ENCODE assay signal across 8 cellular contexts in genomic region chr9:130936285-130937117, GRCh38. TPM values are rescaled to one million over a fixed set of nuclear protein-coding genes. Genes with fewer than 3 reads are reported as not detected.
DNase-seq lines count a peak whose midpoint lies in the region; ATAC-seq, FAIRE-seq and TF ChIP-seq lines count a peak whose summit lies in the region.

No MANE protein-coding gene starts in this region.

- peak; percentile 28 for DNase-seq in HepG2 (ENCODE audit: low spot score)
- no peak for DNase-seq in right lobe of liver
- peak; percentile 42 for DNase-seq in UCSD-AML1 (lab: John Stamatoyannopoulos, UW; ENCODE audit: unreplicated experiment)
- peak; percentile 80 for DNase-seq in iPS-NIHi11 (ENCODE audit: low spot score)
- DNase-seq in HCEC 1CT, result no peak
- DNase-seq in activated CD4-positive, alpha-beta T cell treated with anti-CD3 and anti-CD28 coated beads, Interleukin-2, amount 50 U/mL, for 1 hour, result no peak

- H3K9me3 ChIP-seq in HepG2 (ENCODE audit: low read length) (no peaks in the 10 kb centered on the region), right lobe of liver (no peaks in the 10 kb centered on the region)

- H3K4me1 ChIP-seq in HepG2 (ENCODE audit: insufficient read depth, low read length) (peaks cover 44% of the 10 kb centered on the region), right lobe of liver (peaks cover 0 to 10% (median 0%) of the 10 kb centered on the region in 4 donors)

- TF ChIP-seq EP300 in HepG2 (IDR thresholded peaks at IDR 0.05; ENCODE audit: low read depth in 2 of 2, low read length in 2 of 2), result no peak
- TF ChIP-seq EP300 in HepG2 (CRISPR knock-in tag; IDR thresholded peaks at IDR 0.05; ENCODE audit: borderline replicate concordance), result no peak

- no peak overlapping the region for H2AFZ ChIP-seq in HepG2 (ENCODE audit: low read length)

- peak overlapping the region; percentile 83 for H3K4me2 ChIP-seq in HepG2 (ENCODE audit: low read depth, low read length)

- TF ChIP-seq POLR2A in HepG2 (IDR thresholded peaks at IDR 0.05; ENCODE audit: insufficient read depth in 1 of 2, low read depth in 2 of 2, low read length in 2 of 2) (no peak), right lobe of liver (IDR thresholded peaks at IDR 0.05) (no peak)

- no peaks in the 10 kb centered on the region for H3K36me3 ChIP-seq in HepG2 (replicated peaks in 1 of 2; ENCODE audit: control insufficient read depth in 1 of 2, insufficient read depth in 2 of 2, low read length in 2 of 2)
- H3K36me3 ChIP-seq in right lobe of liver, result no peaks in the 10 kb centered on the region

- FAIRE-seq in HepG2 (lab: Jason Lieb, UNC), result no peak

- H3K27ac ChIP-seq in HepG2 (ENCODE audit: extremely low read length, insufficient read depth, low read length), result no peak overlapping the region
- H3K27ac ChIP-seq in right lobe of liver, result no peak overlapping the region

- peaks cover 13% of the 10 kb centered on the region; the same call in 1 of the 2 replicates for H4K20me1 ChIP-seq in HepG2 (ENCODE audit: insufficient read depth, low read length)

- TF ChIP-seq CTCF in HepG2 (CRISPR knock-in tag; IDR thresholded peaks at IDR 0.05), result no peak
- no peak for TF ChIP-seq CTCF in right lobe of liver (IDR thresholded peaks at IDR 0.05)

- H3K27me3 ChIP-seq in HepG2 (ENCODE audit: control insufficient read depth in 1 of 2, insufficient read depth in 2 of 2, low read length in 2 of 2) (peaks cover 18 to 89% of the 10 kb centered on the region in 2 experiments), right lobe of liver (peaks cover 0 to 30% of the 10 kb centered on the region in 2 donors)

- CTCF ChIA-PET in HepG2 (lab: Yijun Ruan, JAX; ENCODE audit: low intra/inter-chr PET ratio, low total read pairs), result no interaction called here

- 0% methylated on average over 2 of the region's 12 CpGs for WGBS in HepG2 (ENCODE audit: low lambda C conversion rate)
- WGBS in right lobe of liver (ENCODE audit: insufficient coverage, low coverage, low lambda C conversion rate, missing lambda C conversion rate), result 64% methylated on average over 2 of the region's 12 CpGs

- H3K79me2 ChIP-seq in HepG2 (ENCODE audit: insufficient read depth, low read length), result no peaks in the 10 kb centered on the region

- no peak overlapping the region; the same call in 1 of the 2 replicates for H3K9ac ChIP-seq in HepG2 (ENCODE audit: insufficient read depth, low read depth, low read length)

- peak; percentile 9 for ATAC-seq in HepG2
- no peak for ATAC-seq in right lobe of liver
- ATAC-seq in HG02981 (IDR thresholded peaks at IDR 0.05; ENCODE audit: unreplicated experiment), result no peak
- no peak for ATAC-seq in GM18870 (IDR thresholded peaks at IDR 0.05; ENCODE audit: unreplicated experiment)

- POLR2A ChIA-PET in HepG2 (lab: Yijun Ruan, JAX), result no interaction called here

- in situ Hi-C loops in HepG2 (cut with HindIII; ENCODE audit: extremely low pct_ligation_motif_present, low pct_unique_long_range_greater_than_20kb), result no loop called here

- H3K4me3 ChIP-seq in HepG2 (replicated peaks in 1 of 3; ENCODE audit: insufficient read depth in 1 of 3, low read depth in 2 of 3, low read length in 3 of 3), result peak overlapping the region in 1 of 3 experiments; percentile 54; a peak in 2 of 6 replicates
- no peak overlapping the region for H3K4me3 ChIP-seq in right lobe of liver

- no peak for TF ChIP-seq RAD21 in HepG2 (CRISPR knock-in tag; IDR thresholded peaks at IDR 0.05)

- no TSS peak for BruUV-seq in HepG2 (replicated peaks; lab: Mats Ljungman, UMichigan)

- intact Hi-C loops in HepG2 (cut with micrococcal nuclease; ENCODE audit: unreplicated experiment), result no loop called here
- intact Hi-C loops in right lobe of liver (cut with DNase I), result no loop called here

TF ChIP-seq in HepG2, 621 proteins besides CTCF, POLR2A, EP300 and RAD21 (continues in another document):
- TF ChIP-seq ZNF709 (CRISPR knock-in tag; IDR thresholded peaks at IDR 0.05), result no peak
- TF ChIP-seq RELA (CRISPR knock-in tag; IDR thresholded peaks at IDR 0.05), result no peak
- no peak for TF ChIP-seq YEATS2 (CRISPR knock-in tag; IDR thresholded peaks at IDR 0.05; ENCODE audit: borderline replicate concordance)
- TF ChIP-seq, protein P1, sequence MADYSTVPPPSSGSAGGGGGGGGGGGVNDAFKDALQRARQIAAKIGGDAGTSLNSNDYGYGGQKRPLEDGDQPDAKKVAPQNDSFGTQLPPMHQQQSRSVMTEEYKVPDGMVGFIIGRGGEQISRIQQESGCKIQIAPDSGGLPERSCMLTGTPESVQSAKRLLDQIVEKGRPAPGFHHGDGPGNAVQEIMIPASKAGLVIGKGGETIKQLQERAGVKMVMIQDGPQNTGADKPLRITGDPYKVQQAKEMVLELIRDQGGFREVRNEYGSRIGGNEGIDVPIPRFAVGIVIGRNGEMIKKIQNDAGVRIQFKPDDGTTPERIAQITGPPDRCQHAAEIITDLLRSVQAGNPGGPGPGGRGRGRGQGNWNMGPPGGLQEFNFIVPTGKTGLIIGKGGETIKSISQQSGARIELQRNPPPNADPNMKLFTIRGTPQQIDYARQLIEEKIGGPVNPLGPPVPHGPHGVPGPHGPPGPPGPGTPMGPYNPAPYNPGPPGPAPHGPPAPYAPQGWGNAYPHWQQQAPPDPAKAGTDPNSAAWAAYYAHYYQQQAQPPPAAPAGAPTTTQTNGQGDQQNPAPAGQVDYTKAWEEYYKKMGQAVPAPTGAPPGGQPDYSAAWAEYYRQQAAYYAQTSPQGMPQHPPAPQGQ (CRISPR knock-in tag; IDR thresholded peaks at IDR 0.05; ENCODE audit: borderline replicate concordance), result no peak
- peak; percentile 77 for TF ChIP-seq ZFP36 (IDR thresholded peaks at IDR 0.05; ENCODE audit: borderline replicate concordance, low read depth, low read length, partially characterized antibody)
- TF ChIP-seq, protein P2, sequence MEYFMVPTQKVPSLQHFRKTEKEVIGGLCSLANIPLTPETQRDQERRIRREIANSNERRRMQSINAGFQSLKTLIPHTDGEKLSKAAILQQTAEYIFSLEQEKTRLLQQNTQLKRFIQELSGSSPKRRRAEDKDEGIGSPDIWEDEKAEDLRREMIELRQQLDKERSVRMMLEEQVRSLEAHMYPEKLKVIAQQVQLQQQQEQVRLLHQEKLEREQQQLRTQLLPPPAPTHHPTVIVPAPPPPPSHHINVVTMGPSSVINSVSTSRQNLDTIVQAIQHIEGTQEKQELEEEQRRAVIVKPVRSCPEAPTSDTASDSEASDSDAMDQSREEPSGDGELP (IDR thresholded peaks at IDR 0.05; ENCODE audit: borderline replicate concordance, low read depth), result no peak
- no peak for TF ChIP-seq ESRRA (CRISPR knock-in tag; IDR thresholded peaks at IDR 0.05; ENCODE audit: low read depth)

RNA-seq across cellular contexts. Expression of gene FIBCD1, which starts 2.5 kb away (rescaled TPM):
- total RNA-seq in HepG2 (2016; rRNA removed; fragmentation: Illumina TruSeq; extraction: Trizol), result 0.89 TPM in 1 of 2 replicates, not detected in the other
- total RNA-seq in HepG2 (2016; cell fraction: cytosol; rRNA removed; fragmentation: Illumina TruSeq; extraction: Trizol; ENCODE audit: low read depth), result 4.4 and 6.3 TPM in 2 replicates
- total RNA-seq in HepG2 (2016; cell fraction: insoluble cytoplasmic fraction; rRNA removed; fragmentation: Illumina TruSeq; extraction: Trizol), result 0.74 and 1.1 TPM in 2 replicates
- total RNA-seq in HepG2 (2016; cell fraction: membrane; rRNA removed; fragmentation: Illumina TruSeq; extraction: Trizol), result 2.3 and 4.5 TPM in 2 replicates
- total RNA-seq in HepG2 (2016; cell fraction: nucleus; rRNA removed; fragmentation: Illumina TruSeq; extraction: Trizol), result 0.56 TPM in 1 of 2 replicates, not detected in the other
- 0.55 and 1.3 TPM in 2 replicates for polyA plus RNA-seq in HepG2 (2011; rRNA removed)
- 0.55 and 1.1 TPM in 2 replicates for polyA plus RNA-seq in HepG2 (2011; cell fraction: cytosol; rRNA removed)
- 0.40 and 1.6 TPM in 2 replicates for polyA plus RNA-seq in HepG2 (2011; cell fraction: nucleus; rRNA removed)
- polyA plus RNA-seq in HepG2 (2012), result 0.09 TPM in 1 of 2 replicates, not detected in the other
- polyA plus RNA-seq in HepG2 (2016; cell fraction: cytosol; fragmentation: Illumina TruSeq; extraction: Trizol; ENCODE audit: low read depth), result 5.8 and 6.8 TPM in 2 replicates
- polyA plus RNA-seq in HepG2 (2016; cell fraction: insoluble cytoplasmic fraction; fragmentation: Illumina TruSeq; extraction: Trizol; ENCODE audit: low read depth), result 0.68 TPM in 1 of 2 replicates, not detected in the other
- 2.8 and 3.7 TPM in 2 replicates for polyA plus RNA-seq in HepG2 (2016; cell fraction: membrane; fragmentation: Illumina TruSeq; extraction: Trizol; ENCODE audit: low read depth)
- 0.70 and 1.6 TPM in 2 replicates for polyA plus RNA-seq in HepG2 (2016; cell fraction: nucleus; fragmentation: Illumina TruSeq; extraction: Trizol; ENCODE audit: insufficient read depth, low read depth)
- 0.92 and 8.0 TPM in 2 replicates for polyA minus RNA-seq in HepG2 (2011; rRNA and poly(A)+ RNA removed; ENCODE audit: low replicate concordance)
- polyA minus RNA-seq in HepG2 (2011; cell fraction: cytosol; rRNA and poly(A)+ RNA removed), result 0.62 TPM in 1 of 2 replicates, not detected in the other
- 1.3 TPM in 1 of 2 replicates, not detected in the other for polyA minus RNA-seq in HepG2 (2011; cell fraction: nucleus; rRNA and poly(A)+ RNA removed)
- not detected for total RNA-seq in right lobe of liver

RNA-seq across cellular contexts. Expression of gene QRFP, which starts 39.9 kb away (rescaled TPM):
- total RNA-seq in HepG2 (2016; rRNA removed; fragmentation: Illumina TruSeq; extraction: Trizol), result not detected in 2 replicates
- total RNA-seq in HepG2 (2016; cell fraction: cytosol; rRNA removed; fragmentation: Illumina TruSeq; extraction: Trizol; ENCODE audit: low read depth), result not detected in 2 replicates
- not detected in 2 replicates for total RNA-seq in HepG2 (2016; cell fraction: insoluble cytoplasmic fraction; rRNA removed; fragmentation: Illumina TruSeq; extraction: Trizol)
- not detected in 2 replicates for total RNA-seq in HepG2 (2016; cell fraction: membrane; rRNA removed; fragmentation: Illumina TruSeq; extraction: Trizol)
- not detected in 2 replicates for total RNA-seq in HepG2 (2016; cell fraction: nucleus; rRNA removed; fragmentation: Illumina TruSeq; extraction: Trizol)
- not detected in 2 replicates for polyA plus RNA-seq in HepG2 (2011; rRNA removed)
- polyA plus RNA-seq in HepG2 (2011; cell fraction: cytosol; rRNA removed), result not detected in 2 replicates
- polyA plus RNA-seq in HepG2 (2011; cell fraction: nucleus; rRNA removed), result not detected in 2 replicates
- 0.15 TPM in 1 of 2 replicates, not detected in the other for polyA plus RNA-seq in HepG2 (2012)
- not detected in 2 replicates for polyA plus RNA-seq in HepG2 (2016; cell fraction: cytosol; fragmentation: Illumina TruSeq; extraction: Trizol; ENCODE audit: low read depth)
- polyA plus RNA-seq in HepG2 (2016; cell fraction: insoluble cytoplasmic fraction; fragmentation: Illumina TruSeq; extraction: Trizol; ENCODE audit: low read depth), result not detected in 2 replicates
- not detected in 2 replicates for polyA plus RNA-seq in HepG2 (2016; cell fraction: membrane; fragmentation: Illumina TruSeq; extraction: Trizol; ENCODE audit: low read depth)
- not detected in 2 replicates for polyA plus RNA-seq in HepG2 (2016; cell fraction: nucleus; fragmentation: Illumina TruSeq; extraction: Trizol; ENCODE audit: insufficient read depth, low read depth)
- polyA minus RNA-seq in HepG2 (2011; rRNA and poly(A)+ RNA removed; ENCODE audit: low replicate concordance), result not detected in 2 replicates
- not detected in 2 replicates for polyA minus RNA-seq in HepG2 (2011; cell fraction: cytosol; rRNA and poly(A)+ RNA removed)
- not detected in 2 replicates for polyA minus RNA-seq in HepG2 (2011; cell fraction: nucleus; rRNA and poly(A)+ RNA removed)
- 1 to 10 TPM in 1 of 6 experiments, not detected in 5; 3.3 TPM for total RNA-seq in right lobe of liver

Comparison
In these comparisons a context has a peak if more than half of its experiments do, and no peak if none do; other contexts are left out.
1. DNase-seq: peak in HepG2 (single experiment), UCSD-AML1 (single experiment) and iPS-NIHi11 (single experiment); none in right lobe of liver (0 of 3), HCEC 1CT (single experiment) and activated CD4-positive, alpha-beta T cell treated with anti-CD3 and anti-CD28 coated beads, Interleukin-2, amount 50 U/mL, for 1 hour (single experiment).